28 cellular contexts compared by ENCODE assay signal in the genomic region with DNA sequence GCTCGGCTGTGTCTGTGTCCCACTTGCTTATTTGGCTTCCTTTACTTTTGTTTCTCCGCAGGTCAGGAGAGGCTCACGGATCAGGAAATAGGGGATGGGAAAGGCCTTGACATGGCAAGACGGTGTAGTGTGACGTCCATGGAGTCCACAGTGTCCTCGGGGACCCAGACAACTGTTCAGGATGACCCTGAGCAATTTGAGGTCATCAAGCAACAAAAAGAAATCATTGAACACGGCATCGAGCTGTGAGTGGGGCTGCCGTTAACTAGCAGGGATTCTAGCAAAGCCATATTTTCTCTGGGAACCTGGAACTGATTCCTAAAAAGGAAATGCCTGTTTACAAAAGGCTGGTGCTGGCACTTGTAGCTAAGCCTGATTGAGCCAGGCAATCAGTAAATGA. TPM values are rescaled to one million over a fixed set of nuclear protein-coding genes. Genes with fewer than 3 reads are reported as not detected.
DNase-seq lines count a peak whose midpoint lies in the region; ATAC-seq and TF ChIP-seq lines count a peak whose summit lies in the region.
"Had no signal": no experiment of that assay in that cellular context is flagged by ENCODE, and none has a peak within 500 bp of the region (broad histone marks: within the 10 kb centered on the region; RNA-seq: fewer than 3 reads in every experiment).

No MANE protein-coding gene starts in this region.

- no peak overlapping the region for H2BK120ac ChIP-seq in neuronal stem cell (ENCODE audit: low read depth, low read length)

- no peak for TF ChIP-seq CTCF in fibroblast of villous mesenchyme (IDR thresholded peaks at IDR 0.05; ENCODE audit: insufficient read depth, low read depth, low read length)

- H3K4ac ChIP-seq in neuronal stem cell (ENCODE audit: low read length) = no peak overlapping the region

- H3K23ac ChIP-seq in neuronal stem cell (ENCODE audit: low read depth, low read length, poor library complexity) = no peak overlapping the region

- H2BK15ac ChIP-seq in neuronal stem cell (ENCODE audit: low read length) = no peak overlapping the region

- H2BK12ac ChIP-seq in neuronal stem cell (ENCODE audit: low read length) = no peak overlapping the region

- H3K4me2 ChIP-seq in neuronal stem cell (ENCODE audit: insufficient read depth, low read length, poor library complexity, severe bottlenecking) = no peak overlapping the region
- H3K4me2 ChIP-seq: A549, KMS-11, SK-N-SH had no signal

- peak overlapping the region; percentile 30 for H3K9ac ChIP-seq in neuronal stem cell (ENCODE audit: low read depth, low read length, poor library complexity)
- H3K9ac ChIP-seq: KMS-11, SK-N-SH had no signal

- no peak overlapping the region for H4K8ac ChIP-seq in neuronal stem cell (ENCODE audit: low read depth, low read length)

- ATAC-seq in GM18498 (IDR thresholded peaks at IDR 0.05; ENCODE audit: unreplicated experiment) = no peak
- no peak for ATAC-seq in GM21737 (IDR thresholded peaks at IDR 0.05; ENCODE audit: unreplicated experiment)
- ATAC-seq: A549, left cardiac atrium, natural killer cell had no signal

- H3K14ac ChIP-seq in neuronal stem cell (ENCODE audit: low read length) = no peak overlapping the region

- H3K36me3 ChIP-seq in SJCRH30 (peaks cover 46% of the 10 kb centered on the region), neuronal stem cell (replicated peaks in 1 of 2; ENCODE audit: control insufficient read depth in 2 of 2, insufficient read depth in 2 of 2, low read length in 2 of 2) (peaks cover 9 to 49% of the 10 kb centered on the region in 2 donors)

- H3K18ac ChIP-seq in neuronal stem cell (ENCODE audit: low read length) = no peak overlapping the region

- no CpG with 5 or more reads among the region's 9 CpGs for whole genome bisulfite sequencing in neuronal stem cell (ENCODE audit: extremely low coverage in 2 of 2, insufficient read length in 2 of 2, insufficient replicate concordance in 1 of 2), 2 donors

- no peak overlapping the region for H2AK5ac ChIP-seq in neuronal stem cell (ENCODE audit: low read depth, low read length)

- H3K9me3 ChIP-seq in SJCRH30 (replicated peaks) (no peaks in the 10 kb centered on the region; the same call in 1 of the 2 replicates), neuronal stem cell (replicated peaks in 1 of 2; ENCODE audit: control insufficient read depth in 2 of 2, insufficient read depth in 1 of 2, low read depth in 1 of 2, low read length in 2 of 2) (peaks cover 0 to 1% of the 10 kb centered on the region in 2 donors)
- H3K9me3 ChIP-seq: A549, colonic mucosa, heart left ventricle, SK-N-SH, upper lobe of left lung had no signal

- DNase-seq in Ammon's horn (ENCODE audit: low spot score) (peak; percentile 15), SJCRH30 (peak; percentile 14 to 28), fibroblast of villous mesenchyme (ENCODE audit: low read depth) (peak; percentile 43), neuronal stem cell (ENCODE audit: low spot score) (no peak), KG1 (lab: John Stamatoyannopoulos, UW) (no peak), SHP77 (lab: John Stamatoyannopoulos, UW) (no peak)
- DNase-seq: activated CD4-positive, alpha-beta T cell treated with anti-CD3 and anti-CD28 coated beads for 4 hours; activated CD8-positive, alpha-beta memory T cell treated with anti-CD3 and anti-CD28 coated beads for 24 hours; activated naive CD4-positive, alpha-beta T cell treated with Interleukin-2 at 50 U/mL for 16 hours; activated T-cell treated with anti-CD3 and anti-CD28 coated beads, Interleukin-2, amount 50 U/mL, for 1 hour; amygdala; colonic mucosa; GF-D8; heart left ventricle; left cardiac atrium; midbrain; natural killer cell; NCI-H1436 treated with DMSO at 0.1 percent for 48 hours; NCI-H2171 treated with DMSO at 0.1 percent for 48 hours; NCI-H526; RPMI8226; SK-N-SH; T-helper 2 cell; upper lobe of left lung had no signal

- H3K79me1 ChIP-seq in neuronal stem cell (ENCODE audit: low read depth, low read length) = no peaks in the 10 kb centered on the region

- H3K4me3 ChIP-seq in SJCRH30 (no peak overlapping the region), fibroblast of villous mesenchyme (ENCODE audit: low read depth, low read length) (no peak overlapping the region), neuronal stem cell (ENCODE audit: low read length in 2 of 2) (no peak overlapping the region)
- H3K4me3 ChIP-seq: A549, colonic mucosa, heart left ventricle, upper lobe of left lung had no signal

- no peak overlapping the region for H3K27ac ChIP-seq in SJCRH30
- H3K27ac ChIP-seq in neuronal stem cell (replicated peaks; ENCODE audit: low read length) = no peak overlapping the region
- H3K27ac ChIP-seq: A549, colonic mucosa, heart left ventricle, KMS-11, upper lobe of left lung had no signal

- H3K27me3 ChIP-seq in SJCRH30 (no peaks in the 10 kb centered on the region), neuronal stem cell (ENCODE audit: control insufficient read depth in 3 of 3, insufficient read depth in 3 of 3, low read depth in 1 of 3, low read length in 3 of 3) (no peaks in the 10 kb centered on the region)
- H3K27me3 ChIP-seq: colonic mucosa, heart left ventricle, upper lobe of left lung had no signal

- no peaks in the 10 kb centered on the region for H3K4me1 ChIP-seq in SJCRH30
- peaks cover 0 to 8% of the 10 kb centered on the region in 2 donors for H3K4me1 ChIP-seq in neuronal stem cell (ENCODE audit: control insufficient read depth in 2 of 2, insufficient read depth in 1 of 2, low read depth in 1 of 2, low read length in 2 of 2)
- H3K4me1 ChIP-seq: A549, colonic mucosa had no signal

- no peak overlapping the region for H2AFZ ChIP-seq in neuronal stem cell (ENCODE audit: low read length)

- no peak overlapping the region for H2BK5ac ChIP-seq in neuronal stem cell (ENCODE audit: low read length)

- H4K91ac ChIP-seq in neuronal stem cell (ENCODE audit: low read depth, low read length, poor library complexity) = no peak overlapping the region

RNA-seq across cellular contexts. Expression of a gene that starts 54.4 kb away (rescaled TPM):
- 35.6 and 38.2 TPM in 2 replicates for total RNA-seq in SJCRH30 (2014; rRNA removed; shearing (Covaris generic))
- total RNA-seq in fibroblast of villous mesenchyme = 41.9 and 47.5 TPM in 2 replicates
- polyA plus RNA-seq in neuronal stem cell (2013, experiment 1 of 2) = 4.5 TPM
- polyA plus RNA-seq in neuronal stem cell (2013, experiment 2 of 2) = 4.9 TPM

Comparison
In these comparisons a context has a peak if more than half of its experiments do, and no peak if none do; other contexts are left out.
1. DNase-seq: peak in Ammon's horn (single experiment), SJCRH30 (2 of 2) and fibroblast of villous mesenchyme (single experiment); none in neuronal stem cell (single experiment), KG1 (single experiment) and SHP77 (0 of 2).